ENCODE assay signal across 16 cellular contexts in genomic region chr20:49247169-49247734, GRCh38. TPM values are rescaled to one million over a fixed set of nuclear protein-coding genes. Genes with fewer than 3 reads are reported as not detected.
A peak's percentile ranks its signal among the peaks of the same experiment; 100 is the strongest.
DNase-seq lines count a peak whose midpoint lies in the region; ATAC-seq and TF ChIP-seq lines count a peak whose summit lies in the region.
"Had no signal": no experiment of that assay in that cellular context is flagged by ENCODE, and none has a peak within 500 bp of the region (broad histone marks: within the 10 kb centered on the region; RNA-seq: fewer than 3 reads in every experiment).

No MANE protein-coding gene starts in this region.

- no peaks in the 10 kb centered on the region for H3K9me3 ChIP-seq in BLaER1 treated with 17β-estradiol and CSF1 and Interleukin-3, amounts not matched to agents 10 nM and 100 nM (replicated peaks in 1 of 11)
- H3K9me3 ChIP-seq in Caco-2 (no peaks in the 10 kb centered on the region), upper lobe of left lung (no peaks in the 10 kb centered on the region)
- H3K9me3 ChIP-seq: BE2C, pancreas, thoracic aorta had no signal

- DNase-seq in Caco-2: no peak
- peak; percentile 53 for DNase-seq in mesenteric fat pad (ENCODE audit: low spot score)
- DNase-seq in SHP77 treated with DMSO at 0.1 percent for 48 hours (lab: John Stamatoyannopoulos, UW): no peak
- DNase-seq in stimulated activated CD4-positive, alpha-beta T cell treated with anti-CD3 and anti-CD28 coated beads, Interleukin-1b, Interleukin-23, amount 100 ng/mL, for 48 hours: no peak
- no peak for DNase-seq in upper lobe of left lung
- DNase-seq: activated CD8-positive, alpha-beta memory T cell treated with anti-CD3 and anti-CD28 coated beads, Interleukin-2, amount 50 U/mL, for 4 hours; left cardiac atrium; NCI-H1092; pancreas; SIG-M5; stimulated activated CD4-positive, alpha-beta T cell treated with anti-CD3 and anti-CD28 coated beads, Interleukin-2, amount 100 ng/mL, for 48 hours; T-helper 17 cell had no signal

- intact Hi-C loops in Caco-2 (cut with micrococcal nuclease; ENCODE audit: unreplicated experiment): no loop called here

- peak overlapping the region; percentile 22 to 77 (median 61); a peak in 18 of 22 replicates for H3K4me2 ChIP-seq in BLaER1 treated with 17β-estradiol and CSF1 and Interleukin-3, amounts not matched to agents 10 nM and 100 nM

- no peaks in the 10 kb centered on the region for H3K9me3 Mint-ChIP-seq in Caco-2 (ENCODE audit: unreplicated experiment)
- no peaks in the 10 kb centered on the region for H3K9me3 Mint-ChIP-seq in activated T-helper 17 cell treated with anti-CD3 and anti-CD28 coated beads, Interleukin-2, amount 50 U/mL, for 72 hours

- no TSS peak for BruUV-seq in Caco-2 (replicated peaks; lab: Mats Ljungman, UMichigan)

- no peak overlapping the region for H3K4me3 Mint-ChIP-seq in Caco-2 (ENCODE audit: unreplicated experiment)
- no peak overlapping the region for H3K4me3 Mint-ChIP-seq in activated T-helper 17 cell treated with anti-CD3 and anti-CD28 coated beads, Interleukin-2, amount 50 U/mL, for 72 hours
- H3K4me3 Mint-ChIP-seq: T-helper 17 cell had no signal

- ATAC-seq in activated T-helper 17 cell treated with anti-CD3 and anti-CD28 coated beads, Interleukin-2, amount 50 U/mL, for 72 hours (replicated peaks): no peak
- ATAC-seq in upper lobe of left lung (ENCODE audit: low FRiP score in 2 of 2): no peak

- TF ChIP-seq CTCF in Caco-2 (IDR thresholded peaks at IDR 0.05; ENCODE audit: insufficient read depth in 1 of 2, low read depth in 1 of 2, low read length in 1 of 2, severe bottlenecking in 1 of 2, unreplicated experiment in 1 of 2) (no peak), upper lobe of left lung (IDR thresholded peaks at IDR 0.05) (no peak)

- peak overlapping the region in 8 of 11 experiments; percentile 5 to 48 (median 30); a peak in 13 of 22 replicates for H3K27ac ChIP-seq in BLaER1 treated with 17β-estradiol and CSF1 and Interleukin-3, amounts not matched to agents 10 nM and 100 nM
- H3K27ac ChIP-seq in upper lobe of left lung: peak overlapping the region in 2 of 4 donors; percentile 27 to 40
- H3K27ac ChIP-seq: pancreas, thoracic aorta had no signal

- peak overlapping the region in 9 of 11 experiments; percentile 6 to 26 (median 22); a peak in 8 of 22 replicates for H3K9ac ChIP-seq in BLaER1 treated with 17β-estradiol and CSF1 and Interleukin-3, amounts not matched to agents 10 nM and 100 nM

- no peaks in the 10 kb centered on the region for H3K27me3 ChIP-seq in BLaER1 treated with 17β-estradiol and CSF1 and Interleukin-3, amounts not matched to agents 10 nM and 100 nM
- H3K27me3 ChIP-seq in Caco-2 (replicated peaks; ENCODE audit: control insufficient read depth, insufficient read depth, low read length): no peaks in the 10 kb centered on the region
- H3K27me3 ChIP-seq in upper lobe of left lung: no peaks in the 10 kb centered on the region
- H3K27me3 ChIP-seq: BE2C, pancreas had no signal

- POLR2A ChIA-PET in Caco-2 (lab: Charles Lee): interaction anchor here (1.2 to 1.3 kb wide), 2 partner anchors 31 to 76 kb away, joined by 3 to 5 read pairs; partner anchors contain the start of gene ZNFX1

- H3K4me3 ChIP-seq in BLaER1 treated with 17β-estradiol and CSF1 and Interleukin-3, amounts not matched to agents 10 nM and 100 nM: no peak overlapping the region
- H3K4me3 ChIP-seq in Caco-2 (ENCODE audit: low read depth, low read length) (no peak overlapping the region), upper lobe of left lung (no peak overlapping the region)
- H3K4me3 ChIP-seq: pancreas, thoracic aorta had no signal

- no peak for TF ChIP-seq POLR2A in upper lobe of left lung (IDR thresholded peaks at IDR 0.05)

- peak overlapping the region; percentile 21 for H3K27ac Mint-ChIP-seq in Caco-2 (ENCODE audit: unreplicated experiment)
- H3K27ac Mint-ChIP-seq in activated T-helper 17 cell treated with anti-CD3 and anti-CD28 coated beads, Interleukin-2, amount 50 U/mL, for 72 hours: peak overlapping the region; percentile 3

- TF ChIP-seq EP300 in upper lobe of left lung (IDR thresholded peaks at IDR 0.05): no peak

- H3K4me1 Mint-ChIP-seq in Caco-2 (ENCODE audit: low read depth, unreplicated experiment): no peaks in the 10 kb centered on the region
- H3K4me1 Mint-ChIP-seq in activated T-helper 17 cell treated with anti-CD3 and anti-CD28 coated beads, Interleukin-2, amount 50 U/mL, for 72 hours: no peaks in the 10 kb centered on the region

- peaks cover 98 to 100% (median 100%) of the 10 kb centered on the region in 11 experiments for H3K36me3 ChIP-seq in BLaER1 treated with 17β-estradiol and CSF1 and Interleukin-3, amounts not matched to agents 10 nM and 100 nM
- H3K36me3 ChIP-seq in Caco-2 (ENCODE audit: control insufficient read depth, insufficient read depth, low read length) (peaks cover 12% of the 10 kb centered on the region), upper lobe of left lung (peaks cover 38 to 98% (median 93%) of the 10 kb centered on the region in 4 donors)

- WGBS in upper lobe of left lung, 2 donors: 92 to 94% methylated on average over 8 of the region's 8 CpGs

- CTCF ChIA-PET in Caco-2 (lab: Charles Lee): interaction anchor here (1.3 to 4.9 kb wide), 6 partner anchors 17 to 258 kb away, joined by 3 to 101 read pairs (median 8); no protein-coding TSS in a partner anchor

- H3K27me3 Mint-ChIP-seq in Caco-2 (ENCODE audit: insufficient read depth, unreplicated experiment): no peaks in the 10 kb centered on the region
- H3K27me3 Mint-ChIP-seq in activated T-helper 17 cell treated with anti-CD3 and anti-CD28 coated beads, Interleukin-2, amount 50 U/mL, for 72 hours: no peaks in the 10 kb centered on the region
- H3K27me3 Mint-ChIP-seq: T-helper 17 cell had no signal

- peaks cover 15 to 24% (median 20%) of the 10 kb centered on the region in 10 experiments for H3K4me1 ChIP-seq in BLaER1 treated with 17β-estradiol and CSF1 and Interleukin-3, amounts not matched to agents 10 nM and 100 nM
- H3K4me1 ChIP-seq in Caco-2 (no peaks in the 10 kb centered on the region), upper lobe of left lung (peaks cover 11 to 31% (median 24%) of the 10 kb centered on the region in 4 donors)
- H3K4me1 ChIP-seq: BE2C, pancreas had no signal

- peaks cover 43 to 93% (median 75%) of the 10 kb centered on the region in 11 experiments; a peak in 21 of 22 replicates for H4K20me1 ChIP-seq in BLaER1 treated with 17β-estradiol and CSF1 and Interleukin-3, amounts not matched to agents 10 nM and 100 nM

- H3K36me3 Mint-ChIP-seq in Caco-2 (ENCODE audit: insufficient read depth, unreplicated experiment): peaks cover 100% of the 10 kb centered on the region
- H3K36me3 Mint-ChIP-seq in activated T-helper 17 cell treated with anti-CD3 and anti-CD28 coated beads, Interleukin-2, amount 50 U/mL, for 72 hours (ENCODE audit: low read depth): peaks cover 99% of the 10 kb centered on the region

RNA-seq across cellular contexts. Expression of gene DDX27, which starts 28.0 kb away (rescaled TPM):
- total RNA-seq in Caco-2 (2022): 146 and 148 TPM in 2 replicates
- 10 to 100 TPM; 35.6 to 56.3 TPM for total RNA-seq in activated T-helper 17 cell treated with anti-CD3 and anti-CD28 coated beads, Interleukin-2, amount 50 U/mL, for 72 hours
- 29.8 TPM for total RNA-seq in mesenteric fat pad
- 10 to 100 TPM; 26.7 to 43.0 (median 31.0) TPM for total RNA-seq in upper lobe of left lung

RNA-seq across cellular contexts. Expression of gene ZNFX1, which starts 30.6 kb away (rescaled TPM):
- 34.0 and 34.7 TPM in 2 replicates for total RNA-seq in Caco-2 (2022)
- total RNA-seq in activated T-helper 17 cell treated with anti-CD3 and anti-CD28 coated beads, Interleukin-2, amount 50 U/mL, for 72 hours: 10 to 100 TPM; 32.8 to 54.9 TPM
- total RNA-seq in mesenteric fat pad: 43.4 TPM
- 10 to 100 TPM; 39.3 to 64.6 (median 42.4) TPM for total RNA-seq in upper lobe of left lung

RNA-seq across cellular contexts. Expression of gene STAU1, which starts 59.1 kb away (rescaled TPM):
- total RNA-seq in Caco-2 (2022) (197 and 201 TPM in 2 replicates), mesenteric fat pad (84.1 TPM), upper lobe of left lung (10 to 100 TPM; 69.1 to 97.7 (median 73.5) TPM)
- total RNA-seq in activated T-helper 17 cell treated with anti-CD3 and anti-CD28 coated beads, Interleukin-2, amount 50 U/mL, for 72 hours: 10 to 100 TPM; 73.3 to 88.2 TPM
